In genomic region chr10:101060951-101061813, GRCh38 we compare ENCODE assay signal across 1 cellular context.
TF ChIP-seq lines count a peak whose summit lies in the region.

No MANE protein-coding gene starts in this region.

TF ChIP-seq in endothelial cell of umbilical vein, 7 proteins besides CTCF, POLR2A, EP300 and RAD21:
- TF ChIP-seq FOS (IDR thresholded peaks at IDR 0.05; ENCODE audit: borderline replicate concordance, insufficient read depth, low read length) (no peak), MYC (IDR thresholded peaks at IDR 0.05; ENCODE audit: low read depth, low read length) (no peak), GATA2 (IDR thresholded peaks at IDR 0.05; ENCODE audit: insufficient read depth, insufficient read length, low read depth, low read length) (no peak), EZH2 (IDR thresholded peaks at IDR 0.05; ENCODE audit: borderline replicate concordance, low read depth, low read length, severe bottlenecking) (no peak), MAX (IDR thresholded peaks at IDR 0.05; ENCODE audit: insufficient read depth, insufficient read length) (no peak), JUN (IDR thresholded peaks at IDR 0.05; ENCODE audit: borderline replicate concordance, insufficient read depth, insufficient read length, low read depth) (no peak)
